In genomic region chr17:75589017-75589918, GRCh38 we compare ENCODE assay signal across 1 cellular context.
A peak's percentile ranks its signal among the peaks of the same experiment; 100 is the strongest.
TF ChIP-seq lines count a peak whose summit lies in the region.

No MANE protein-coding gene starts in this region.

TF ChIP-seq in HepG2, 621 proteins besides CTCF, POLR2A, EP300 and RAD21 (continued from another document and continues in another):
- TF ChIP-seq PHF21A (CRISPR knock-in tag; IDR thresholded peaks at IDR 0.05) (no peak), RNF2 (conservative IDR thresholded peaks at IDR 0.05; ENCODE audit: low read depth) (peak; percentile 73), ETV5 (CRISPR knock-in tag; IDR thresholded peaks at IDR 0.05; ENCODE audit: borderline replicate concordance) (peak; percentile 43), ZNF496 (CRISPR knock-in tag; IDR thresholded peaks at IDR 0.05; ENCODE audit: insufficient replicate concordance) (no peak), TCF12 (IDR thresholded peaks at IDR 0.05) (no peak), TCF12 (CRISPR knock-in tag; IDR thresholded peaks at IDR 0.05) (0 out of 2 replicates have a peak, but pooled peaks have one; percentile 11), HDAC6 (IDR thresholded peaks at IDR 0.05; ENCODE audit: low read depth, low read length) (no peak), MXD4 (CRISPR knock-in tag; IDR thresholded peaks at IDR 0.05) (peak; percentile 61), HOXA3 (CRISPR knock-in tag; IDR thresholded peaks at IDR 0.05) (peak; percentile 38), ZNF644 (CRISPR knock-in tag; IDR thresholded peaks at IDR 0.05; ENCODE audit: low read depth) (no peak), ZNF501 (CRISPR knock-in tag; IDR thresholded peaks at IDR 0.05) (no peak), ZMYM3 (CRISPR knock-in tag; IDR thresholded peaks at IDR 0.05) (0 out of 2 replicates have a peak, but pooled peaks have one; percentile 15), REL (CRISPR knock-in tag; conservative IDR thresholded peaks at IDR 0.05) (no peak), TEAD2 (CRISPR knock-in tag; IDR thresholded peaks at IDR 0.05) (no peak), LBX2 (CRISPR knock-in tag; IDR thresholded peaks at IDR 0.05; ENCODE audit: borderline replicate concordance) (no peak), ZNF839 (CRISPR knock-in tag; IDR thresholded peaks at IDR 0.05; ENCODE audit: borderline replicate concordance) (no peak), JARID2 (CRISPR knock-in tag; IDR thresholded peaks at IDR 0.05; ENCODE audit: insufficient replicate concordance) (no peak), ZNF788 (CRISPR knock-in tag; IDR thresholded peaks at IDR 0.05; ENCODE audit: borderline replicate concordance) (peak; percentile 59; the same call in 1 of the 2 replicates), MIER3 (CRISPR knock-in tag; IDR thresholded peaks at IDR 0.05; ENCODE audit: borderline replicate concordance) (peak; percentile 62; the same call in 1 of the 2 replicates), GTF2F1 (IDR thresholded peaks at IDR 0.05; ENCODE audit: low read length) (no peak), SNRNP70 (IDR thresholded peaks at IDR 0.05; ENCODE audit: low read depth, low read length) (no peak), ATF2 (CRISPR knock-in tag; IDR thresholded peaks at IDR 0.05) (no peak), KLF13 (CRISPR knock-in tag; IDR thresholded peaks at IDR 0.05) (no peak), FOXA1 (IDR thresholded peaks at IDR 0.05) (no peak), FOXA1 (CRISPR knock-in tag; IDR thresholded peaks at IDR 0.05) (no peak), THRA (CRISPR knock-in tag; IDR thresholded peaks at IDR 0.05; ENCODE audit: borderline replicate concordance) (0 out of 2 replicates have a peak, but pooled peaks have one; percentile 23), CENPX (CRISPR knock-in tag; IDR thresholded peaks at IDR 0.05) (no peak), CAMTA2 (CRISPR knock-in tag; IDR thresholded peaks at IDR 0.05; ENCODE audit: borderline replicate concordance) (no peak), ZSCAN25 (CRISPR knock-in tag; IDR thresholded peaks at IDR 0.05) (0 out of 2 replicates have a peak, but pooled peaks have one; percentile 38), SSRP1 (CRISPR knock-in tag; IDR thresholded peaks at IDR 0.05) (no peak), ZBTB7A (CRISPR knock-in tag; IDR thresholded peaks at IDR 0.05) (no peak), PHF20 (CRISPR knock-in tag; IDR thresholded peaks at IDR 0.05) (no peak), FOXP1 (IDR thresholded peaks at IDR 0.05) (no peak), FOXP1 (CRISPR knock-in tag; IDR thresholded peaks at IDR 0.05) (no peak), POGK (CRISPR knock-in tag; conservative IDR thresholded peaks at IDR 0.05) (0 out of 2 replicates have a peak, but pooled peaks have one; percentile 49), MAFG (CRISPR knock-in tag; IDR thresholded peaks at IDR 0.05) (no peak)
- TF ChIP-seq, protein P1, sequence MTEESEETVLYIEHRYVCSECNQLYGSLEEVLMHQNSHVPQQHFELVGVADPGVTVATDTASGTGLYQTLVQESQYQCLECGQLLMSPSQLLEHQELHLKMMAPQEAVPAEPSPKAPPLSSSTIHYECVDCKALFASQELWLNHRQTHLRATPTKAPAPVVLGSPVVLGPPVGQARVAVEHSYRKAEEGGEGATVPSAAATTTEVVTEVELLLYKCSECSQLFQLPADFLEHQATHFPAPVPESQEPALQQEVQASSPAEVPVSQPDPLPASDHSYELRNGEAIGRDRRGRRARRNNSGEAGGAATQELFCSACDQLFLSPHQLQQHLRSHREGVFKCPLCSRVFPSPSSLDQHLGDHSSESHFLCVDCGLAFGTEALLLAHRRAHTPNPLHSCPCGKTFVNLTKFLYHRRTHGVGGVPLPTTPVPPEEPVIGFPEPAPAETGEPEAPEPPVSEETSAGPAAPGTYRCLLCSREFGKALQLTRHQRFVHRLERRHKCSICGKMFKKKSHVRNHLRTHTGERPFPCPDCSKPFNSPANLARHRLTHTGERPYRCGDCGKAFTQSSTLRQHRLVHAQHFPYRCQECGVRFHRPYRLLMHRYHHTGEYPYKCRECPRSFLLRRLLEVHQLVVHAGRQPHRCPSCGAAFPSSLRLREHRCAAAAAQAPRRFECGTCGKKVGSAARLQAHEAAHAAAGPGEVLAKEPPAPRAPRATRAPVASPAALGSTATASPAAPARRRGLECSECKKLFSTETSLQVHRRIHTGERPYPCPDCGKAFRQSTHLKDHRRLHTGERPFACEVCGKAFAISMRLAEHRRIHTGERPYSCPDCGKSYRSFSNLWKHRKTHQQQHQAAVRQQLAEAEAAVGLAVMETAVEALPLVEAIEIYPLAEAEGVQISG (CRISPR knock-in tag; IDR thresholded peaks at IDR 0.05) = peak; percentile 71
- TF ChIP-seq, protein P2, sequence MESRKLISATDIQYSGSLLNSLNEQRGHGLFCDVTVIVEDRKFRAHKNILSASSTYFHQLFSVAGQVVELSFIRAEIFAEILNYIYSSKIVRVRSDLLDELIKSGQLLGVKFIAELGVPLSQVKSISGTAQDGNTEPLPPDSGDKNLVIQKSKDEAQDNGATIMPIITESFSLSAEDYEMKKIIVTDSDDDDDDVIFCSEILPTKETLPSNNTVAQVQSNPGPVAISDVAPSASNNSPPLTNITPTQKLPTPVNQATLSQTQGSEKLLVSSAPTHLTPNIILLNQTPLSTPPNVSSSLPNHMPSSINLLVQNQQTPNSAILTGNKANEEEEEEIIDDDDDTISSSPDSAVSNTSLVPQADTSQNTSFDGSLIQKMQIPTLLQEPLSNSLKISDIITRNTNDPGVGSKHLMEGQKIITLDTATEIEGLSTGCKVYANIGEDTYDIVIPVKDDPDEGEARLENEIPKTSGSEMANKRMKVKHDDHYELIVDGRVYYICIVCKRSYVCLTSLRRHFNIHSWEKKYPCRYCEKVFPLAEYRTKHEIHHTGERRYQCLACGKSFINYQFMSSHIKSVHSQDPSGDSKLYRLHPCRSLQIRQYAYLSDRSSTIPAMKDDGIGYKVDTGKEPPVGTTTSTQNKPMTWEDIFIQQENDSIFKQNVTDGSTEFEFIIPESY (CRISPR knock-in tag; IDR thresholded peaks at IDR 0.05) = no peak; the same call in 1 of the 2 replicates
- TF ChIP-seq, protein P3, sequence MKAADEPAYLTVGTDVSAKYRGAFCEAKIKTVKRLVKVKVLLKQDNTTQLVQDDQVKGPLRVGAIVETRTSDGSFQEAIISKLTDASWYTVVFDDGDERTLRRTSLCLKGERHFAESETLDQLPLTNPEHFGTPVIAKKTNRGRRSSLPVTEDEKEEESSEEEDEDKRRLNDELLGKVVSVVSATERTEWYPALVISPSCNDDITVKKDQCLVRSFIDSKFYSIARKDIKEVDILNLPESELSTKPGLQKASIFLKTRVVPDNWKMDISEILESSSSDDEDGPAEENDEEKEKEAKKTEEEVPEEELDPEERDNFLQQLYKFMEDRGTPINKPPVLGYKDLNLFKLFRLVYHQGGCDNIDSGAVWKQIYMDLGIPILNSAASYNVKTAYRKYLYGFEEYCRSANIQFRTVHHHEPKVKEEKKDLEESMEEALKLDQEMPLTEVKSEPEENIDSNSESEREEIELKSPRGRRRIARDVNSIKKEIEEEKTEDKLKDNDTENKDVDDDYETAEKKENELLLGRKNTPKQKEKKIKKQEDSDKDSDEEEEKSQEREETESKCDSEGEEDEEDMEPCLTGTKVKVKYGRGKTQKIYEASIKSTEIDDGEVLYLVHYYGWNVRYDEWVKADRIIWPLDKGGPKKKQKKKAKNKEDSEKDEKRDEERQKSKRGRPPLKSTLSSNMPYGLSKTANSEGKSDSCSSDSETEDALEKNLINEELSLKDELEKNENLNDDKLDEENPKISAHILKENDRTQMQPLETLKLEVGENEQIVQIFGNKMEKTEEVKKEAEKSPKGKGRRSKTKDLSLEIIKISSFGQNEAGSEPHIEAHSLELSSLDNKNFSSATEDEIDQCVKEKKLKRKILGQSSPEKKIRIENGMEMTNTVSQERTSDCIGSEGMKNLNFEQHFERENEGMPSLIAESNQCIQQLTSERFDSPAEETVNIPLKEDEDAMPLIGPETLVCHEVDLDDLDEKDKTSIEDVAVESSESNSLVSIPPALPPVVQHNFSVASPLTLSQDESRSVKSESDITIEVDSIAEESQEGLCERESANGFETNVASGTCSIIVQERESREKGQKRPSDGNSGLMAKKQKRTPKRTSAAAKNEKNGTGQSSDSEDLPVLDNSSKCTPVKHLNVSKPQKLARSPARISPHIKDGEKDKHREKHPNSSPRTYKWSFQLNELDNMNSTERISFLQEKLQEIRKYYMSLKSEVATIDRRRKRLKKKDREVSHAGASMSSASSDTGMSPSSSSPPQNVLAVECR (CRISPR knock-in tag; IDR thresholded peaks at IDR 0.05; ENCODE audit: borderline replicate concordance) = peak; percentile 64; the same call in 1 of the 2 replicates
- TF ChIP-seq, protein P4, sequence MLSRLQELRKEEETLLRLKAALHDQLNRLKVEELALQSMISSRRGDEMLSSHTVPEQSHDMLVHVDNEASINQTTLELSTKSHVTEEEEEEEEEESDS (CRISPR knock-in tag; IDR thresholded peaks at IDR 0.05; ENCODE audit: borderline replicate concordance) = no peak
- TF ChIP-seq, protein P5, sequence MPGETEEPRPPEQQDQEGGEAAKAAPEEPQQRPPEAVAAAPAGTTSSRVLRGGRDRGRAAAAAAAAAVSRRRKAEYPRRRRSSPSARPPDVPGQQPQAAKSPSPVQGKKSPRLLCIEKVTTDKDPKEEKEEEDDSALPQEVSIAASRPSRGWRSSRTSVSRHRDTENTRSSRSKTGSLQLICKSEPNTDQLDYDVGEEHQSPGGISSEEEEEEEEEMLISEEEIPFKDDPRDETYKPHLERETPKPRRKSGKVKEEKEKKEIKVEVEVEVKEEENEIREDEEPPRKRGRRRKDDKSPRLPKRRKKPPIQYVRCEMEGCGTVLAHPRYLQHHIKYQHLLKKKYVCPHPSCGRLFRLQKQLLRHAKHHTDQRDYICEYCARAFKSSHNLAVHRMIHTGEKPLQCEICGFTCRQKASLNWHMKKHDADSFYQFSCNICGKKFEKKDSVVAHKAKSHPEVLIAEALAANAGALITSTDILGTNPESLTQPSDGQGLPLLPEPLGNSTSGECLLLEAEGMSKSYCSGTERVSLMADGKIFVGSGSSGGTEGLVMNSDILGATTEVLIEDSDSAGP (CRISPR knock-in tag; IDR thresholded peaks at IDR 0.05; ENCODE audit: borderline replicate concordance) = peak; percentile 31; the same call in 1 of the 2 replicates
- TF ChIP-seq, protein P6, sequence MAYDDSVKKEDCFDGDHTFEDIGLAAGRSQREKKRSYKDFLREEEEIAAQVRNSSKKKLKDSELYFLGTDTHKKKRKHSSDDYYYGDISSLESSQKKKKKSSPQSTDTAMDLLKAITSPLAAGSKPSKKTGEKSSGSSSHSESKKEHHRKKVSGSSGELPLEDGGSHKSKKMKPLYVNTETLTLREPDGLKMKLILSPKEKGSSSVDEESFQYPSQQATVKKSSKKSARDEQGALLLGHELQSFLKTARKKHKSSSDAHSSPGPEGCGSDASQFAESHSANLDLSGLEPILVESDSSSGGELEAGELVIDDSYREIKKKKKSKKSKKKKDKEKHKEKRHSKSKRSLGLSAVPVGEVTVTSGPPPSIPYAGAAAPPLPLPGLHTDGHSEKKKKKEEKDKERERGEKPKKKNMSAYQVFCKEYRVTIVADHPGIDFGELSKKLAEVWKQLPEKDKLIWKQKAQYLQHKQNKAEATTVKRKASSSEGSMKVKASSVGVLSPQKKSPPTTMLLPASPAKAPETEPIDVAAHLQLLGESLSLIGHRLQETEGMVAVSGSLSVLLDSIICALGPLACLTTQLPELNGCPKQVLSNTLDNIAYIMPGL (CRISPR knock-in tag; IDR thresholded peaks at IDR 0.05; ENCODE audit: borderline replicate concordance in 1 of 2, low read depth in 1 of 2) = peak in 1 of 2 experiments; percentile 61; a peak in 3 of 4 replicates
- TF ChIP-seq, protein P7, sequence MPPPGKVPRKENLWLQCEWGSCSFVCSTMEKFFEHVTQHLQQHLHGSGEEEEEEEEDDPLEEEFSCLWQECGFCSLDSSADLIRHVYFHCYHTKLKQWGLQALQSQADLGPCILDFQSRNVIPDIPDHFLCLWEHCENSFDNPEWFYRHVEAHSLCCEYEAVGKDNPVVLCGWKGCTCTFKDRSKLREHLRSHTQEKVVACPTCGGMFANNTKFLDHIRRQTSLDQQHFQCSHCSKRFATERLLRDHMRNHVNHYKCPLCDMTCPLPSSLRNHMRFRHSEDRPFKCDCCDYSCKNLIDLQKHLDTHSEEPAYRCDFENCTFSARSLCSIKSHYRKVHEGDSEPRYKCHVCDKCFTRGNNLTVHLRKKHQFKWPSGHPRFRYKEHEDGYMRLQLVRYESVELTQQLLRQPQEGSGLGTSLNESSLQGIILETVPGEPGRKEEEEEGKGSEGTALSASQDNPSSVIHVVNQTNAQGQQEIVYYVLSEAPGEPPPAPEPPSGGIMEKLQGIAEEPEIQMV (CRISPR knock-in tag; IDR thresholded peaks at IDR 0.05; ENCODE audit: low read depth) = peak; percentile 74
